1 cellular context compared by ENCODE assay signal in the genomic region with DNA sequence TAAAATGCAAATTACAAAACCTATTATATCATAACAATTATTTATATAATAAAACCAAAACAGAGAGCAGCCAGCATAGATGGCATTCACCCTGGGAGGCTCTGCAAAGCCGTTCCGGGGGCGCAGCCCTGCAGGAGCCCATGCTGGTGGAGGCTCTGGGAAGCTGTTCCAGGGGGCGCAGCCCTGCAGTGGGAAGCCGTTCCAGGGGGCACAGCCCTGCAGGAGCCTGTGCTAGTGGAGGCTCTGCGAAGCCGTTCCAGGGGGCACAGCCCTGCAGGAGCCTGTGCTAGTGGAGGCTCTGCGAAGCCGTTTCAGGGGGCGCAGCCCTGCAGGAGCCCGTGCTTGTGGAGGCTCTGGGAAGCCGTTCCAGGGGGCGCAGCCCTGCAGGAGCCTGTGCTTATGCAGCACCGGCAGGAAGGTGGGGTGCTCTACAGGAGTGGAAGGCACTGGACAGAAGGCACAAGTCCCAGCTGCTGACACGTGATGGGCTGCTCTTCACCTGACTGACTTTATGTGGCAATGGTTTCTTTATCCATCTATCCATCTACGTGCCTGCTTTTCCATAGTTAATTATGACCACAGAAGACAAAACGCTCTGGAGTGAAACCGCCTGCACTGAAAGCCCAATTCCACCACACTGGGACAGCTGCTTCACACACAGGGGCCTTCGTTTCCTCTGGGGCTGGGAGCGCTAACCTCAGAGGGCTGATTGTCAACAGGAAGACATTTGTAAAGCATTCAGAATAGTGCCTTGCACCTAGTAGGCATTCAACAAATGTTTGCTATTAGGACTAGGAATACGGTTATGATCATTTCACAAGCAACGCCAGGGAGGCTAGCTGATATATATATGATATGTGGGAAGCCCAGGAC.
TF ChIP-seq lines count a peak whose summit lies in the region.

No MANE protein-coding gene starts in this region.

TF ChIP-seq in HepG2, 621 proteins besides CTCF, POLR2A, EP300 and RAD21:
- no peak for TF ChIP-seq EEA1 (CRISPR knock-in tag; IDR thresholded peaks at IDR 0.05; ENCODE audit: borderline replicate concordance)
- TF ChIP-seq SALL2 (CRISPR knock-in tag; IDR thresholded peaks at IDR 0.05), result no peak
- TF ChIP-seq ZNF616 (CRISPR knock-in tag; IDR thresholded peaks at IDR 0.05; ENCODE audit: low read depth), result no peak
- no peak for TF ChIP-seq ZNF589 (CRISPR knock-in tag; conservative IDR thresholded peaks at IDR 0.05)
- TF ChIP-seq, protein P1, sequence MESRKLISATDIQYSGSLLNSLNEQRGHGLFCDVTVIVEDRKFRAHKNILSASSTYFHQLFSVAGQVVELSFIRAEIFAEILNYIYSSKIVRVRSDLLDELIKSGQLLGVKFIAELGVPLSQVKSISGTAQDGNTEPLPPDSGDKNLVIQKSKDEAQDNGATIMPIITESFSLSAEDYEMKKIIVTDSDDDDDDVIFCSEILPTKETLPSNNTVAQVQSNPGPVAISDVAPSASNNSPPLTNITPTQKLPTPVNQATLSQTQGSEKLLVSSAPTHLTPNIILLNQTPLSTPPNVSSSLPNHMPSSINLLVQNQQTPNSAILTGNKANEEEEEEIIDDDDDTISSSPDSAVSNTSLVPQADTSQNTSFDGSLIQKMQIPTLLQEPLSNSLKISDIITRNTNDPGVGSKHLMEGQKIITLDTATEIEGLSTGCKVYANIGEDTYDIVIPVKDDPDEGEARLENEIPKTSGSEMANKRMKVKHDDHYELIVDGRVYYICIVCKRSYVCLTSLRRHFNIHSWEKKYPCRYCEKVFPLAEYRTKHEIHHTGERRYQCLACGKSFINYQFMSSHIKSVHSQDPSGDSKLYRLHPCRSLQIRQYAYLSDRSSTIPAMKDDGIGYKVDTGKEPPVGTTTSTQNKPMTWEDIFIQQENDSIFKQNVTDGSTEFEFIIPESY (CRISPR knock-in tag; IDR thresholded peaks at IDR 0.05), result 0 out of 2 replicates have a peak, but pooled peaks have one; percentile 15
TF ChIP-seq in HepG2: peak in this region for 1.
